1 cellular context compared by ENCODE assay signal in the genomic region with DNA sequence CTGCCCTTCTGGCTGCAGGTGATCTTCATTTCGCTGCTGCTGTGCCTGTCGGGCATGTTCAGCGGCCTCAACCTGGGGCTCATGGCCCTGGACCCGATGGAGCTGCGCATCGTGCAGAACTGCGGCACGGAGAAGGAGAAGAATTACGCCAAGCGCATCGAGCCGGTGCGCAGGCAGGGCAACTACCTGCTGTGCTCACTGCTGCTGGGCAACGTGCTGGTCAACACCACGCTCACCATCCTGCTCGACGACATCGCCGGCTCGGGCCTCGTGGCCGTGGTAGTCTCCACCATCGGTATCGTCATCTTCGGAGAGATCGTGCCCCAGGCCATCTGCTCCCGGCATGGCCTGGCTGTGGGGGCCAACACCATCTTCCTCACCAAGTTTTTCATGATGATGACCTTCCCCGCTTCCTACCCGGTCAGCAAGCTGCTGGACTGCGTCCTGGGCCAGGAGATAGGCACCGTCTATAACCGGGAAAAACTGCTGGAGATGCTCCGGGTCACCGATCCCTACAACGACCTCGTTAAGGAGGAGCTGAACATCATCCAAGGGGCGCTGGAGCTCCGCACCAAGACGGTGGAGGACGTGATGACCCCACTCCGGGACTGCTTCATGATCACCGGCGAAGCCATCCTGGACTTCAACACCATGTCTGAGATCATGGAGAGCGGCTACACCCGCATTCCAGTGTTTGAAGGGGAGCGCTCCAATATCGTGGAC.
TF ChIP-seq lines count a peak whose summit lies in the region.

No MANE protein-coding gene starts in this region.

TF ChIP-seq in WTC11, 78 proteins besides CTCF, POLR2A, EP300 and RAD21 (continued from another document and continues in another):
- TF ChIP-seq ARID4B (CRISPR knock-in tag; IDR thresholded peaks at IDR 0.05; ENCODE audit: borderline replicate concordance): peak; percentile 89
- TF ChIP-seq GRHL2 (CRISPR knock-in tag; IDR thresholded peaks at IDR 0.05; ENCODE audit: insufficient replicate concordance, severe bottlenecking): no peak
- no peak for TF ChIP-seq NR3C1 (CRISPR knock-in tag; conservative IDR thresholded peaks at IDR 0.05; ENCODE audit: low read depth)
- no peak for TF ChIP-seq AFF4 (CRISPR knock-in tag; IDR thresholded peaks at IDR 0.05; ENCODE audit: borderline replicate concordance)
- peak; percentile 23; the same call in 1 of the 2 replicates for TF ChIP-seq ZNF121 (CRISPR knock-in tag; IDR thresholded peaks at IDR 0.05)
- peak; percentile 46; the same call in 1 of the 2 replicates for TF ChIP-seq E2F4 (CRISPR knock-in tag; IDR thresholded peaks at IDR 0.05; ENCODE audit: borderline replicate concordance, low read depth)
- no peak for TF ChIP-seq JAZF1 (CRISPR knock-in tag; IDR thresholded peaks at IDR 0.05)
- TF ChIP-seq HMGXB4 (CRISPR knock-in tag; IDR thresholded peaks at IDR 0.05): no peak
- no peak for TF ChIP-seq ZNF423 (CRISPR knock-in tag; IDR thresholded peaks at IDR 0.05)
- TF ChIP-seq CBFB (CRISPR knock-in tag; IDR thresholded peaks at IDR 0.05; ENCODE audit: low read depth): no peak
- 0 out of 2 replicates have a peak, but pooled peaks have one; percentile 56 for TF ChIP-seq NR1H2 (CRISPR knock-in tag; IDR thresholded peaks at IDR 0.05)
- no peak for TF ChIP-seq OVOL2 (CRISPR knock-in tag; IDR thresholded peaks at IDR 0.05; ENCODE audit: borderline replicate concordance)
- TF ChIP-seq MYBL2 (CRISPR knock-in tag; IDR thresholded peaks at IDR 0.05): peak; percentile 49; the same call in 1 of the 2 replicates
- no peak for TF ChIP-seq ZNF317 (CRISPR knock-in tag; IDR thresholded peaks at IDR 0.05; ENCODE audit: borderline replicate concordance, low read depth)
- TF ChIP-seq, protein P1, sequence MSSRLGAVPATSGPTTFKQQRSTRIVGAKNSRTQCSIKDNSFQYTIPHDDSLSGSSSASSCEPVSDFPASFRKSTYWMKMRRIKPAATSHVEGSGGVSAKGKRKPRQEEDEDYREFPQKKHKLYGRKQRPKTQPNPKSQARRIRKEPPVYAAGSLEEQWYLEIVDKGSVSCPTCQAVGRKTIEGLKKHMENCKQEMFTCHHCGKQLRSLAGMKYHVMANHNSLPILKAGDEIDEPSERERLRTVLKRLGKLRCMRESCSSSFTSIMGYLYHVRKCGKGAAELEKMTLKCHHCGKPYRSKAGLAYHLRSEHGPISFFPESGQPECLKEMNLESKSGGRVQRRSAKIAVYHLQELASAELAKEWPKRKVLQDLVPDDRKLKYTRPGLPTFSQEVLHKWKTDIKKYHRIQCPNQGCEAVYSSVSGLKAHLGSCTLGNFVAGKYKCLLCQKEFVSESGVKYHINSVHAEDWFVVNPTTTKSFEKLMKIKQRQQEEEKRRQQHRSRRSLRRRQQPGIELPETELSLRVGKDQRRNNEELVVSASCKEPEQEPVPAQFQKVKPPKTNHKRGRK (CRISPR knock-in tag; IDR thresholded peaks at IDR 0.05; ENCODE audit: borderline replicate concordance): no peak
- TF ChIP-seq ZNF532 (CRISPR knock-in tag; IDR thresholded peaks at IDR 0.05; ENCODE audit: borderline replicate concordance): no peak
- TF ChIP-seq ELF4 (CRISPR knock-in tag; IDR thresholded peaks at IDR 0.05; ENCODE audit: low read depth): no peak
- TF ChIP-seq MXD4 (CRISPR knock-in tag; IDR thresholded peaks at IDR 0.05; ENCODE audit: borderline replicate concordance): no peak
- TF ChIP-seq PRDM15 (CRISPR knock-in tag; IDR thresholded peaks at IDR 0.05): no peak
- TF ChIP-seq, protein P2, sequence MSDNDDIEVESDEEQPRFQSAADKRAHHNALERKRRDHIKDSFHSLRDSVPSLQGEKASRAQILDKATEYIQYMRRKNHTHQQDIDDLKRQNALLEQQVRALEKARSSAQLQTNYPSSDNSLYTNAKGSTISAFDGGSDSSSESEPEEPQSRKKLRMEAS (CRISPR knock-in tag; IDR thresholded peaks at IDR 0.05): peak; percentile 98
- TF ChIP-seq, protein P3, sequence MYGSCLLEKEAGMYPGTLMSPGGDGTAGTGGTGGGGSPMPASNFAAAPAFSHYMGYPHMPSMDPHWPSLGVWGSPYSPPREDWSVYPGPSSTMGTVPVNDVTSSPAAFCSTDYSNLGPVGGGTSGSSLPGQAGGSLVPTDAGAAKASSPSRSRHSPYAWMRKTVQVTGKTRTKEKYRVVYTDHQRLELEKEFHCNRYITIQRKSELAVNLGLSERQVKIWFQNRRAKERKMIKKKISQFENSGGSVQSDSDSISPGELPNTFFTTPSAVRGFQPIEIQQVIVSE (CRISPR knock-in tag; IDR thresholded peaks at IDR 0.05; ENCODE audit: borderline replicate concordance): no peak
- TF ChIP-seq NFE2L1 (CRISPR knock-in tag; IDR thresholded peaks at IDR 0.05): peak; percentile 84; the same call in 1 of the 2 replicates
- peak; percentile 79 for TF ChIP-seq FOXK1 (CRISPR knock-in tag; IDR thresholded peaks at IDR 0.05)
- TF ChIP-seq ZNF396 (CRISPR knock-in tag; IDR thresholded peaks at IDR 0.05; ENCODE audit: borderline replicate concordance): no peak
- TF ChIP-seq KAT7 (CRISPR knock-in tag; IDR thresholded peaks at IDR 0.05; ENCODE audit: borderline replicate concordance): no peak
